ENCODE assay signal across 15 cellular contexts in genomic region chr6:142728367-142728766, GRCh38.
DNase-seq lines count a peak whose midpoint lies in the region; ATAC-seq and TF ChIP-seq lines count a peak whose summit lies in the region.
"Had no signal": no experiment of that assay in that cellular context is flagged by ENCODE, and none has a peak within 500 bp of the region (broad histone marks: within the 10 kb centered on the region; RNA-seq: fewer than 3 reads in every experiment).

No MANE protein-coding gene starts in this region.

- no peak for TF ChIP-seq POLR2A in spleen (IDR thresholded peaks at IDR 0.05)

- H3K4me3 Mint-ChIP-seq in activated T-cell treated with anti-CD3 and anti-CD28 coated beads, Interleukin-2, amount 50 U/mL, for 72 hours: no peak overlapping the region

- H3K27me3 Mint-ChIP-seq in activated T-cell treated with anti-CD3 and anti-CD28 coated beads, Interleukin-2, amount 50 U/mL, for 72 hours (ENCODE audit: low read depth): no peaks in the 10 kb centered on the region
- H3K27me3 Mint-ChIP-seq: activated naive CD8-positive, alpha-beta T cell had no signal

- no peaks in the 10 kb centered on the region for H3K36me3 ChIP-seq in spleen
- H3K36me3 ChIP-seq: gastrocnemius medialis, left ventricle myocardium inferior had no signal

- DNase-seq in NCI-H748 (lab: John Stamatoyannopoulos, UW; ENCODE audit: unreplicated experiment) (peak; percentile 43), NCI-H748 treated with DMSO at 0.1 percent for 48 hours (lab: John Stamatoyannopoulos, UW) (no peak), NCI-H524 treated with DMSO at 0.1 percent for 48 hours (lab: John Stamatoyannopoulos, UW) (peak; percentile 80), epithelial cell of esophagus (ENCODE audit: low read depth) (peak; percentile 80), spleen (no peak)
- DNase-seq in stimulated activated CD4-positive, alpha-beta T cell treated with anti-CD3 and anti-CD28 coated beads, Interleukin-2, amount 100 ng/mL, for 24 hours: no peak
- DNase-seq in activated T-cell treated with anti-CD3 and anti-CD28 coated beads, Interleukin-2, amount 50 U/mL, for 72 hours: no peak
- no peak for DNase-seq in activated T-cell treated with anti-CD3 and anti-CD28 coated beads, Interleukin-2, amount 50 U/mL, for 48 hours
- DNase-seq: gastrocnemius medialis, left ventricle myocardium inferior, MM.1S had no signal

- intact Hi-C loops in spleen (cut with DNase I; ENCODE audit: low total_unique reads): no loop called here

- no peak overlapping the region for H3K27ac Mint-ChIP-seq in activated T-cell treated with anti-CD3 and anti-CD28 coated beads, Interleukin-2, amount 50 U/mL, for 72 hours
- H3K27ac Mint-ChIP-seq: activated naive CD8-positive, alpha-beta T cell had no signal

- peak overlapping the region in 5 of 8 donors; percentile 27 to 64 (median 57) for H3K27ac ChIP-seq in spleen
- H3K27ac ChIP-seq: A549, gastrocnemius medialis, HL-60, left ventricle myocardium inferior had no signal

- peaks cover 0 to 3% (median 0%) of the 10 kb centered on the region in 8 donors for H3K9me3 ChIP-seq in spleen
- H3K9me3 ChIP-seq: A549, gastrocnemius medialis had no signal

- 52 to 59% (median 56%) methylated on average over 2 of the region's 2 CpGs for WGBS in spleen, 5 donors

- H3K36me3 Mint-ChIP-seq in activated T-cell treated with anti-CD3 and anti-CD28 coated beads, Interleukin-2, amount 50 U/mL, for 72 hours (ENCODE audit: insufficient read depth in 2 of 2): no peaks in the 10 kb centered on the region
- H3K36me3 Mint-ChIP-seq: activated naive CD8-positive, alpha-beta T cell had no signal

- H3K9me3 Mint-ChIP-seq in activated T-cell treated with anti-CD3 and anti-CD28 coated beads, Interleukin-2, amount 50 U/mL, for 72 hours: no peaks in the 10 kb centered on the region

- H3K27me3 ChIP-seq in spleen (replicated peaks in 1 of 7): no peaks in the 10 kb centered on the region
- H3K27me3 ChIP-seq: gastrocnemius medialis had no signal

- no peak for ATAC-seq in activated T-cell treated with anti-CD3 and anti-CD28 coated beads, Interleukin-2, amount 50 U/mL, for 72 hours (replicated peaks in 1 of 2)
- ATAC-seq: A549, gastrocnemius medialis, Panc1 had no signal

- peaks cover 0 to 36% (median 19%) of the 10 kb centered on the region in 6 donors for H3K4me1 ChIP-seq in spleen
- H3K4me1 ChIP-seq: A549 had no signal

- TF ChIP-seq CTCF in epithelial cell of esophagus (IDR thresholded peaks at IDR 0.05; ENCODE audit: insufficient read depth, low read depth, low read length, missing control alignments): no peak
- TF ChIP-seq CTCF in spleen (IDR thresholded peaks at IDR 0.05 in 8 of 11, conservative IDR thresholded peaks at IDR 0.05 in 3 of 11): no peak

- H3K4me1 Mint-ChIP-seq in activated T-cell treated with anti-CD3 and anti-CD28 coated beads, Interleukin-2, amount 50 U/mL, for 72 hours (ENCODE audit: low read depth): peaks cover 36% of the 10 kb centered on the region

- no peak overlapping the region for H3K4me3 ChIP-seq in epithelial cell of esophagus (ENCODE audit: low read length)
- H3K4me3 ChIP-seq in spleen: peak overlapping the region in 1 of 8 donors; percentile 42
- H3K4me3 ChIP-seq: A549 had no signal

Comparison
In these comparisons a context has a peak if more than half of its experiments do, and no peak if none do; other contexts are left out.
1. DNase-seq: peak in NCI-H748 (single experiment), NCI-H524 treated with DMSO at 0.1 percent for 48 hours (single experiment) and epithelial cell of esophagus (single experiment); none in NCI-H748 treated with DMSO at 0.1 percent for 48 hours (single experiment), spleen (single experiment), stimulated activated CD4-positive, alpha-beta T cell treated with anti-CD3 and anti-CD28 coated beads, Interleukin-2, amount 100 ng/mL, for 24 hours (0 of 2), activated T-cell treated with anti-CD3 and anti-CD28 coated beads, Interleukin-2, amount 50 U/mL, for 72 hours (0 of 2) and activated T-cell treated with anti-CD3 and anti-CD28 coated beads, Interleukin-2, amount 50 U/mL, for 48 hours (0 of 2).